Comparison of ENCODE assay signal across 8 cellular contexts in genomic region chr13:23752111-23753001, GRCh38.
DNase-seq lines count a peak whose midpoint lies in the region; ATAC-seq and TF ChIP-seq lines count a peak whose summit lies in the region.

No MANE protein-coding gene starts in this region.

- TF ChIP-seq CTCF in upper lobe of right lung (IDR thresholded peaks at IDR 0.05) = no peak

- intact Hi-C loops in activated T-helper 2 cell treated with anti-CD3 and anti-CD28 coated beads, Interferon-gamma antibody, Interleukin-2, Interleukin-4, amounts not matched to agents 10 μg/mL and 5 μg/mL and 100 μg/mL, durations not matched to agents 14 hours and 24 hours and 36 hours (cut with micrococcal nuclease) = loop anchor here (1.0 to 10.0 kb wide), 5 partner anchors 9 to 522 kb away; no protein-coding TSS in a partner anchor
- intact Hi-C loops in upper lobe of right lung (cut with DNase I) = no loop called here

- H3K27me3 ChIP-seq in upper lobe of right lung = no peaks in the 10 kb centered on the region

- peak overlapping the region; percentile 65 for H3K27ac Mint-ChIP-seq in activated T-helper 2 cell treated with anti-CD3 and anti-CD28 coated beads, Interferon-gamma antibody, Interleukin-2, Interleukin-4, amounts not matched to agents 10 μg/mL and 5 μg/mL and 100 μg/mL, durations not matched to agents 14 hours and 24 hours and 36 hours

- no peak overlapping the region for H3K27ac ChIP-seq in upper lobe of right lung

- H3K9me3 ChIP-seq in upper lobe of right lung = no peaks in the 10 kb centered on the region

- H3K4me1 ChIP-seq in upper lobe of right lung = peaks cover 21% of the 10 kb centered on the region

- no peaks in the 10 kb centered on the region for H3K36me3 ChIP-seq in upper lobe of right lung

- H3K9me3 Mint-ChIP-seq in activated T-helper 2 cell treated with anti-CD3 and anti-CD28 coated beads, Interferon-gamma antibody, Interleukin-2, Interleukin-4, amounts not matched to agents 10 μg/mL and 5 μg/mL and 100 μg/mL, durations not matched to agents 14 hours and 24 hours and 36 hours = no peaks in the 10 kb centered on the region

- no peak overlapping the region for H3K4me3 Mint-ChIP-seq in activated T-helper 2 cell treated with anti-CD3 and anti-CD28 coated beads, Interferon-gamma antibody, Interleukin-2, Interleukin-4, amounts not matched to agents 10 μg/mL and 5 μg/mL and 100 μg/mL, durations not matched to agents 14 hours and 24 hours and 36 hours (ENCODE audit: low read depth)

- DNase-seq in ELR (ENCODE audit: low read depth) = peak; percentile 61
- DNase-seq in activated T-helper 2 cell treated with anti-CD3 and anti-CD28 coated beads, Interferon-gamma antibody, Interleukin-2, Interleukin-4, amounts not matched to agents 10 μg/mL and 5 μg/mL and 100 μg/mL, durations not matched to agents 14 hours and 24 hours and 36 hours (ENCODE audit: low spot score) = no peak
- no peak for DNase-seq in upper lobe of right lung
- DNase-seq in DMS 273 treated with DMSO at 0.1 percent for 48 hours (lab: John Stamatoyannopoulos, UW) = no peak
- DNase-seq in Ammon's horn (ENCODE audit: low spot score) = no peak

- no peak overlapping the region for H3K4me3 ChIP-seq in upper lobe of right lung

- H3K4me1 Mint-ChIP-seq in activated T-helper 2 cell treated with anti-CD3 and anti-CD28 coated beads, Interferon-gamma antibody, Interleukin-2, Interleukin-4, amounts not matched to agents 10 μg/mL and 5 μg/mL and 100 μg/mL, durations not matched to agents 14 hours and 24 hours and 36 hours (ENCODE audit: low read depth) = peaks cover 41% of the 10 kb centered on the region

- ATAC-seq in GM19395 (IDR thresholded peaks at IDR 0.05; ENCODE audit: unreplicated experiment) (peak; percentile 78), HG03103 (IDR thresholded peaks at IDR 0.05; ENCODE audit: low read depth, unreplicated experiment) (peak; percentile 64), upper lobe of right lung (no peak), GM19397 (IDR thresholded peaks at IDR 0.05; ENCODE audit: unreplicated experiment) (no peak)

- H3K36me3 Mint-ChIP-seq in activated T-helper 2 cell treated with anti-CD3 and anti-CD28 coated beads, Interferon-gamma antibody, Interleukin-2, Interleukin-4, amounts not matched to agents 10 μg/mL and 5 μg/mL and 100 μg/mL, durations not matched to agents 14 hours and 24 hours and 36 hours (ENCODE audit: low read depth) = peaks cover 4% of the 10 kb centered on the region

- H3K27me3 Mint-ChIP-seq in activated T-helper 2 cell treated with anti-CD3 and anti-CD28 coated beads, Interferon-gamma antibody, Interleukin-2, Interleukin-4, amounts not matched to agents 10 μg/mL and 5 μg/mL and 100 μg/mL, durations not matched to agents 14 hours and 24 hours and 36 hours (ENCODE audit: low read depth) = peaks cover 9% of the 10 kb centered on the region

Comparison
In these comparisons a context has a peak if more than half of its experiments do, and no peak if none do; other contexts are left out.
1. ATAC-seq: peak in GM19395 (single experiment) and HG03103 (single experiment); none in upper lobe of right lung (single experiment) and GM19397 (single experiment).